ENCODE assay signal across 8 cellular contexts in genomic region chr5:61329729-61330128, GRCh38. TPM values are rescaled to one million over a fixed set of nuclear protein-coding genes. Genes with fewer than 3 reads are reported as not detected.
DNase-seq lines count a peak whose midpoint lies in the region; ATAC-seq and TF ChIP-seq lines count a peak whose summit lies in the region.

No MANE protein-coding gene starts in this region.

- TF ChIP-seq CTCF in GM12865 (IDR thresholded peaks at IDR 0.05; ENCODE audit: insufficient read depth, low read depth, low read length, missing control alignments): no peak
- no peak for TF ChIP-seq CTCF in PC-9 (conservative IDR thresholded peaks at IDR 0.05)
- TF ChIP-seq CTCF in osteocyte (IDR thresholded peaks at IDR 0.05): no peak

- H3K4me1 ChIP-seq in PC-9 (replicated peaks; ENCODE audit: insufficient read depth): peaks cover 57% of the 10 kb centered on the region

- peak overlapping the region; percentile 35 to 99 for H3K27ac Mint-ChIP-seq in effector memory CD8-positive, alpha-beta T cell
- peak overlapping the region; percentile 86 for H3K27ac Mint-ChIP-seq in osteocyte (ENCODE audit: unreplicated experiment)

- BruUV-seq in PC-9 (replicated peaks; lab: Mats Ljungman, UMichigan): no TSS peak

- peaks cover 28% of the 10 kb centered on the region; the same call in 1 of the 2 replicates for H3F3A ChIP-seq in PC-9 (ENCODE audit: insufficient read depth, low read depth)

- H3K4me3 Mint-ChIP-seq in effector memory CD8-positive, alpha-beta T cell: peak overlapping the region; percentile 93 to 95
- peak overlapping the region; percentile 84 for H3K4me3 Mint-ChIP-seq in osteocyte (ENCODE audit: unreplicated experiment)

- no peaks in the 10 kb centered on the region for H3K27me3 ChIP-seq in PC-9 (ENCODE audit: insufficient read depth, low read depth)

- peaks cover 32 to 41% of the 10 kb centered on the region in 2 donors for H3K4me1 Mint-ChIP-seq in effector memory CD8-positive, alpha-beta T cell (ENCODE audit: low read depth in 2 of 2)
- H3K4me1 Mint-ChIP-seq in osteocyte (ENCODE audit: unreplicated experiment): peaks cover 48% of the 10 kb centered on the region

- H3K9me3 Mint-ChIP-seq in effector memory CD8-positive, alpha-beta T cell: no peaks in the 10 kb centered on the region
- H3K9me3 Mint-ChIP-seq in osteocyte (ENCODE audit: unreplicated experiment): no peaks in the 10 kb centered on the region

- ATAC-seq in effector memory CD8-positive, alpha-beta T cell (replicated peaks): no peak
- ATAC-seq in GM21515 (IDR thresholded peaks at IDR 0.05; ENCODE audit: unreplicated experiment): no peak
- no peak for ATAC-seq in HG03439 (IDR thresholded peaks at IDR 0.05; ENCODE audit: unreplicated experiment)

- CTCF ChIA-PET in PC-9 (lab: Charles Lee): interaction anchor here (0.6 to 1.0 kb wide), 4 partner anchors 17 to 162 kb away, joined by 3 to 4 read pairs (median 3); no protein-coding TSS in a partner anchor

- H3K36me3 Mint-ChIP-seq in effector memory CD8-positive, alpha-beta T cell (ENCODE audit: insufficient read depth): peaks cover 39% of the 10 kb centered on the region
- no peaks in the 10 kb centered on the region for H3K36me3 Mint-ChIP-seq in osteocyte (ENCODE audit: unreplicated experiment)

- H3K9me2 ChIP-seq in PC-9 (ENCODE audit: insufficient read depth): no peaks in the 10 kb centered on the region

- intact Hi-C loops in PC-9 (cut with micrococcal nuclease; ENCODE audit: unreplicated experiment): loop anchor here (5.0 kb wide), 2 partner anchors 37 to 72 kb away; no protein-coding TSS in a partner anchor

- peaks cover 14% of the 10 kb centered on the region for H4K20me1 ChIP-seq in PC-9 (ENCODE audit: insufficient read depth)

- H3K9me3 ChIP-seq in PC-9 (ENCODE audit: insufficient read depth, low read depth): no peaks in the 10 kb centered on the region

- H3K27ac ChIP-seq in PC-9: peak overlapping the region; percentile 64

- H3K27me3 Mint-ChIP-seq in effector memory CD8-positive, alpha-beta T cell: peaks cover 0 to 10% of the 10 kb centered on the region in 2 donors
- H3K27me3 Mint-ChIP-seq in osteocyte (ENCODE audit: unreplicated experiment): no peaks in the 10 kb centered on the region

- peak overlapping the region; percentile 91 for H3K4me2 ChIP-seq in PC-9

- DNase-seq in GM12865 (ENCODE audit: low read depth) (peak; percentile 34), PC-9 (peak in 1 of 2 experiments; percentile 74), osteocyte (ENCODE audit: extremely low spot score, unreplicated experiment) (no peak), GM03348 (ENCODE audit: low spot score) (no peak), foreskin melanocyte (no peak)
- DNase-seq in effector memory CD8-positive, alpha-beta T cell: no peak

- peaks cover 30% of the 10 kb centered on the region for H3K79me2 ChIP-seq in PC-9 (ENCODE audit: low read depth)

- H3K4me3 ChIP-seq in GM12865 (ENCODE audit: low read depth, low read length) (no peak overlapping the region), PC-9 (peak overlapping the region; percentile 97)

- H2AFZ ChIP-seq in PC-9: peak overlapping the region; percentile 93

- POLR2A ChIA-PET in PC-9 (lab: Charles Lee; ENCODE audit: unreplicated experiment): interaction anchor here (1.5 kb wide), 1 partner anchor 25 kb away, joined by 5 read pairs; no protein-coding TSS in a partner anchor

- H3K36me3 ChIP-seq in PC-9 (ENCODE audit: low read depth): no peaks in the 10 kb centered on the region

RNA-seq across cellular contexts. Expression of gene ZSWIM6, which starts 2.3 kb away (rescaled TPM):
- 9.7 and 12.9 TPM in 2 replicates for total RNA-seq in PC-9 (2021)
- total RNA-seq in osteocyte: 20.6 and 20.7 TPM in 2 replicates
